In the genomic region with DNA sequence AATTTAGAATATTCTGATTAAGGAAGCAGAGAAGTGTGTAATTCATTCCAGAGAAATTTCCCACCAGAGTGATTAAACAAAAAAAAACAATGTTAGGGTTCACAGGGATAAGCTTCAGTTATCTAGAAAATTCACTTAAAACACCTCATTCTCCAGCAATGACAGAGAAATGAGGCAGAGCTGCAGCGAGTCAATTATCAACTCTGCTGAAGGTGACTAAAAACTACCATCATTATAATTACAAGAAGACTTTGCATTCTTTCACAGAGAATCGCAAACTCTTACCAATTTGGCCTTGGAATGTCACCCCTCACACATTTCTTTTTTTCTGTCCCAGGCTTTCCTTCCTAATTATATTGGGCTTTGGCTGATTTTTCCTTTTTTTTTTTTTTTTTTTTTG, we compare ENCODE assay signal across 16 cellular contexts.
DNase-seq lines count a peak whose midpoint lies in the region; ATAC-seq lines count a peak whose summit lies in the region.
"Had no signal": no experiment of that assay in that cellular context is flagged by ENCODE, and none has a peak within 500 bp of the region (broad histone marks: within the 10 kb centered on the region; RNA-seq: fewer than 3 reads in every experiment).

No MANE protein-coding gene starts in this region.

- no peaks in the 10 kb centered on the region for H3K4me1 Mint-ChIP-seq in activated naive CD8-positive, alpha-beta T cell treated with anti-CD3 and anti-CD28 coated beads for 36 hours

- H3K27me3 Mint-ChIP-seq in activated naive CD8-positive, alpha-beta T cell treated with anti-CD3 and anti-CD28 coated beads for 36 hours, result peaks cover 45% of the 10 kb centered on the region

- ATAC-seq in HG02623 (IDR thresholded peaks at IDR 0.05; ENCODE audit: unreplicated experiment) (no peak), HG02981 (IDR thresholded peaks at IDR 0.05; ENCODE audit: unreplicated experiment) (no peak)
- ATAC-seq: A549 had no signal

- H3K27ac Mint-ChIP-seq in activated naive CD8-positive, alpha-beta T cell treated with anti-CD3 and anti-CD28 coated beads for 36 hours, result no peak overlapping the region
- H3K27ac Mint-ChIP-seq: CD4-positive, alpha-beta memory T cell; HFFc6 had no signal

- H3K36me3 Mint-ChIP-seq in activated naive CD8-positive, alpha-beta T cell treated with anti-CD3 and anti-CD28 coated beads for 36 hours, result no peaks in the 10 kb centered on the region
- H3K36me3 Mint-ChIP-seq: CD4-positive, alpha-beta memory T cell had no signal

- H3K9me3 Mint-ChIP-seq in activated naive CD8-positive, alpha-beta T cell treated with anti-CD3 and anti-CD28 coated beads for 36 hours, result no peaks in the 10 kb centered on the region
- H3K9me3 Mint-ChIP-seq: CD4-positive, alpha-beta memory T cell; HFFc6 had no signal

- DNase-seq in Caki2 (ENCODE audit: low read depth), result peak; percentile 71
- peak; percentile 24 for DNase-seq in glomerular visceral epithelial cell (ENCODE audit: extremely low spot score)
- peak; percentile 89 for DNase-seq in kidney tubule cell (ENCODE audit: low spot score)
- no peak for DNase-seq in NCI-H82 treated with DMSO at 0.1 percent for 48 hours (lab: John Stamatoyannopoulos, UW; ENCODE audit: unreplicated experiment)
- DNase-seq in activated naive CD8-positive, alpha-beta T cell treated with anti-CD3 and anti-CD28 coated beads for 36 hours, result no peak
- DNase-seq: 8988T; C1 segment of cervical spinal cord; CD4-positive, alpha-beta memory T cell; COR-L47; DMS153; DND-41; GOT3; HFFc6 had no signal

- no peak overlapping the region for H3K4me3 Mint-ChIP-seq in activated naive CD8-positive, alpha-beta T cell treated with anti-CD3 and anti-CD28 coated beads for 36 hours
- H3K4me3 Mint-ChIP-seq: CD4-positive, alpha-beta memory T cell; HFFc6 had no signal

- in situ Hi-C loops in Caki2 (cut with HindIII; ENCODE audit: low pct_unique_long_range_greater_than_20kb, low sequenced_read_pairs), result no loop called here

Comparison
In these comparisons a context has a peak if more than half of its experiments do, and no peak if none do; other contexts are left out.
1. DNase-seq: peak in Caki2 (single experiment), glomerular visceral epithelial cell (single experiment) and kidney tubule cell (single experiment); none in NCI-H82 treated with DMSO at 0.1 percent for 48 hours (single experiment) and activated naive CD8-positive, alpha-beta T cell treated with anti-CD3 and anti-CD28 coated beads for 36 hours (single experiment).